Comparison of ENCODE assay signal across 8 cellular contexts in genomic region chr20:33401922-33402369, GRCh38. TPM values are rescaled to one million over a fixed set of nuclear protein-coding genes. Genes with fewer than 3 reads are reported as not detected.
A peak's percentile ranks its signal among the peaks of the same experiment; 100 is the strongest.
DNase-seq lines count a peak whose midpoint lies in the region; ATAC-seq, FAIRE-seq and TF ChIP-seq lines count a peak whose summit lies in the region.

No MANE protein-coding gene starts in this region.

- no peaks in the 10 kb centered on the region for H3K9me3 ChIP-seq in HUES6 (ENCODE audit: control insufficient read depth, insufficient read depth, low read depth, low read length)
- no peaks in the 10 kb centered on the region for H3K9me3 ChIP-seq in iPS-20b (ENCODE audit: insufficient read depth, low read depth, low read length)

- peaks cover 5% of the 10 kb centered on the region for H3K36me3 Mint-ChIP-seq in activated T-helper 17 cell treated with anti-CD3 and anti-CD28 coated beads, Interleukin-2, amount 50 U/mL, for 72 hours (ENCODE audit: low read depth)

- CTCF ChIA-PET in AG04449 (lab: Yijun Ruan, JAX), result interaction anchor here (0.7 to 1.6 kb wide), 5 partner anchors 9 to 252 kb away, joined by 3 to 6 read pairs (median 4); no protein-coding TSS in a partner anchor

- TF ChIP-seq CTCF in AG04449 (IDR thresholded peaks at IDR 0.05; ENCODE audit: insufficient read depth, low read length, missing control alignments), result no peak

- peaks cover 12% of the 10 kb centered on the region for H3K4me1 Mint-ChIP-seq in activated T-helper 17 cell treated with anti-CD3 and anti-CD28 coated beads, Interleukin-2, amount 50 U/mL, for 72 hours
- peaks cover 41% of the 10 kb centered on the region for H3K4me1 Mint-ChIP-seq in stimulated activated naive CD8-positive, alpha-beta T cell treated with anti-CD3 and anti-CD28 coated beads, Interleukin-15, amount 100 ng/mL, for 72 hours

- POLR2A ChIA-PET in AG04449 (lab: Yijun Ruan, JAX), result interaction anchor here (0.8 to 1.2 kb wide), 3 partner anchors 11 to 41 kb away, joined by 3 to 4 read pairs (median 3); no protein-coding TSS in a partner anchor

- H3K27me3 Mint-ChIP-seq in activated T-helper 17 cell treated with anti-CD3 and anti-CD28 coated beads, Interleukin-2, amount 50 U/mL, for 72 hours, result no peaks in the 10 kb centered on the region
- H3K27me3 Mint-ChIP-seq in stimulated activated naive CD8-positive, alpha-beta T cell treated with anti-CD3 and anti-CD28 coated beads, Interleukin-15, amount 100 ng/mL, for 72 hours, result no peaks in the 10 kb centered on the region

- ATAC-seq in activated T-helper 17 cell treated with anti-CD3 and anti-CD28 coated beads, Interleukin-2, amount 50 U/mL, for 72 hours (replicated peaks), result peak; percentile 51
- ATAC-seq in stimulated activated naive CD8-positive, alpha-beta T cell treated with anti-CD3 and anti-CD28 coated beads, Interleukin-15, amount 100 ng/mL, for 72 hours, result no peak

- no peak overlapping the region for H3K27ac ChIP-seq in HUES6 (ENCODE audit: low read depth, low read length)
- no peak overlapping the region for H3K27ac ChIP-seq in iPS-20b (ENCODE audit: low read length)

- H3K27me3 ChIP-seq in HUES6 (ENCODE audit: control insufficient read depth, insufficient read depth, low read length) (no peaks in the 10 kb centered on the region), iPS-20b (ENCODE audit: insufficient read depth, low read length) (no peaks in the 10 kb centered on the region)

- H3K9ac ChIP-seq in HUES6 (ENCODE audit: low read length) (no peak overlapping the region), iPS-20b (ENCODE audit: low read depth, low read length) (peak overlapping the region; percentile 79; the same call in 1 of the 2 replicates)

- H3K4me1 ChIP-seq in HUES6 (ENCODE audit: control insufficient read depth, insufficient read depth, low read length), result peaks cover 6% of the 10 kb centered on the region
- H3K4me1 ChIP-seq in iPS-20b (ENCODE audit: insufficient read depth, low read length), result no peaks in the 10 kb centered on the region

- no peaks in the 10 kb centered on the region; the same call in 1 of the 2 replicates for H3K36me3 ChIP-seq in HUES6 (ENCODE audit: control insufficient read depth, insufficient read depth, low read length)
- H3K36me3 ChIP-seq in iPS-20b (ENCODE audit: insufficient read depth, low read depth, low read length), result no peaks in the 10 kb centered on the region

- FAIRE-seq in urothelium cell line (lab: Jason Lieb, UNC), result no peak

- H3K4me3 Mint-ChIP-seq in activated T-helper 17 cell treated with anti-CD3 and anti-CD28 coated beads, Interleukin-2, amount 50 U/mL, for 72 hours, result peak overlapping the region; percentile 85
- H3K4me3 Mint-ChIP-seq in stimulated activated naive CD8-positive, alpha-beta T cell treated with anti-CD3 and anti-CD28 coated beads, Interleukin-15, amount 100 ng/mL, for 72 hours, result peak overlapping the region; percentile 96 to 99

- DNase-seq in AG04449 (ENCODE audit: low read depth, low spot score) (no peak), HuH-7 (ENCODE audit: low spot score) (no peak), UCSD-AML1 (lab: John Stamatoyannopoulos, UW; ENCODE audit: unreplicated experiment) (no peak), urothelium cell line (ENCODE audit: low spot score) (no peak)
- no peak for DNase-seq in stimulated activated naive CD8-positive, alpha-beta T cell treated with anti-CD3 and anti-CD28 coated beads, Interleukin-15, amount 100 ng/mL, for 72 hours

- no peaks in the 10 kb centered on the region for H3K9me3 Mint-ChIP-seq in activated T-helper 17 cell treated with anti-CD3 and anti-CD28 coated beads, Interleukin-2, amount 50 U/mL, for 72 hours
- H3K9me3 Mint-ChIP-seq in stimulated activated naive CD8-positive, alpha-beta T cell treated with anti-CD3 and anti-CD28 coated beads, Interleukin-15, amount 100 ng/mL, for 72 hours, result no peaks in the 10 kb centered on the region

- H3K27ac Mint-ChIP-seq in activated T-helper 17 cell treated with anti-CD3 and anti-CD28 coated beads, Interleukin-2, amount 50 U/mL, for 72 hours, result peak overlapping the region; percentile 88
- H3K27ac Mint-ChIP-seq in stimulated activated naive CD8-positive, alpha-beta T cell treated with anti-CD3 and anti-CD28 coated beads, Interleukin-15, amount 100 ng/mL, for 72 hours, result peak overlapping the region; percentile 98

- H3K4me3 ChIP-seq in AG04449 (ENCODE audit: low read depth, low read length) (peak overlapping the region; percentile 97), HUES6 (ENCODE audit: low read depth, low read length) (peak overlapping the region; percentile 95), iPS-20b (ENCODE audit: low read length) (peak overlapping the region; percentile 79)

RNA-seq across cellular contexts. Expression of gene CDK5RAP1, which starts 0.6 kb away (rescaled TPM):
- total RNA-seq in activated T-helper 17 cell treated with anti-CD3 and anti-CD28 coated beads, Interleukin-2, amount 50 U/mL, for 72 hours, result 10 to 100 TPM; 24.1 to 44.5 TPM

RNA-seq across cellular contexts. Expression of gene SNTA1, which starts 41.6 kb away (rescaled TPM):
- 1 to 10 TPM; 5.5 to 6.5 TPM for total RNA-seq in activated T-helper 17 cell treated with anti-CD3 and anti-CD28 coated beads, Interleukin-2, amount 50 U/mL, for 72 hours
